In genomic region chr11:69643646-69644045, GRCh38 we compare ENCODE assay signal across 8 cellular contexts. TPM values are rescaled to one million over a fixed set of nuclear protein-coding genes. Genes with fewer than 3 reads are reported as not detected.
DNase-seq lines count a peak whose midpoint lies in the region; ATAC-seq and TF ChIP-seq lines count a peak whose summit lies in the region.

No MANE protein-coding gene starts in this region.

- H3K79me2 ChIP-seq in OCI-LY3 (ENCODE audit: low read length) (peaks cover 27% of the 10 kb centered on the region), osteoblast (ENCODE audit: insufficient read depth, low read length) (peaks cover 83% of the 10 kb centered on the region)

- peaks cover 20% of the 10 kb centered on the region for H3K4me1 Mint-ChIP-seq in CD8-positive, alpha-beta T cell (ENCODE audit: low read depth)
- H3K4me1 Mint-ChIP-seq in endothelial cell (ENCODE audit: unreplicated experiment), result peaks cover 14% of the 10 kb centered on the region

- H3K36me3 ChIP-seq in CD8-positive, alpha-beta T cell (ENCODE audit: insufficient read depth, low read length), result no peaks in the 10 kb centered on the region
- H3K36me3 ChIP-seq in OCI-LY3 (replicated peaks; ENCODE audit: low read depth, low read length) (peaks cover 44% of the 10 kb centered on the region), osteoblast (ENCODE audit: insufficient read depth, low read length) (peaks cover 56% of the 10 kb centered on the region)

- H3K27me3 Mint-ChIP-seq in CD8-positive, alpha-beta T cell (ENCODE audit: low read depth), result peaks cover 18% of the 10 kb centered on the region
- H3K27me3 Mint-ChIP-seq in endothelial cell (ENCODE audit: unreplicated experiment), result no peaks in the 10 kb centered on the region

- no peaks in the 10 kb centered on the region for H3K9me3 Mint-ChIP-seq in CD8-positive, alpha-beta T cell
- H3K9me3 Mint-ChIP-seq in endothelial cell (ENCODE audit: unreplicated experiment), result no peaks in the 10 kb centered on the region

- H3K9me3 ChIP-seq in CD8-positive, alpha-beta T cell (ENCODE audit: low read length), result no peaks in the 10 kb centered on the region
- H3K9me3 ChIP-seq in OCI-LY3 (ENCODE audit: insufficient read depth, low read length), result no peaks in the 10 kb centered on the region
- no peaks in the 10 kb centered on the region for H3K9me3 ChIP-seq in osteoblast (ENCODE audit: low read depth, low read length)

- TF ChIP-seq CTCF in CD8-positive, alpha-beta T cell (IDR thresholded peaks at IDR 0.05), result peak; percentile 24
- TF ChIP-seq CTCF in OCI-LY3 (IDR thresholded peaks at IDR 0.05; ENCODE audit: low read depth, low read length), result no peak
- peak; percentile 42 for TF ChIP-seq CTCF in endothelial cell (IDR thresholded peaks at IDR 0.05; ENCODE audit: unreplicated experiment)
- no peak for TF ChIP-seq CTCF in osteoblast (IDR thresholded peaks at IDR 0.05; ENCODE audit: extremely low read depth, low read depth, low read length)

- POLR2A ChIA-PET in CD8-positive, alpha-beta T cell (lab: Charles Lee), result no interaction called here

- H3K9ac ChIP-seq in OCI-LY3 (ENCODE audit: low read length), result no peak overlapping the region

- ATAC-seq in CD8-positive, alpha-beta T cell, result no peak
- ATAC-seq in HG02588 (IDR thresholded peaks at IDR 0.05; ENCODE audit: unreplicated experiment) (no peak), GM21360 (IDR thresholded peaks at IDR 0.05; ENCODE audit: unreplicated experiment) (no peak)

- H3K4me3 Mint-ChIP-seq in CD8-positive, alpha-beta T cell, result peak overlapping the region; percentile 72
- H3K4me3 Mint-ChIP-seq in endothelial cell (ENCODE audit: unreplicated experiment), result no peak overlapping the region

- peaks cover 24% of the 10 kb centered on the region for H3K4me1 ChIP-seq in CD8-positive, alpha-beta T cell (ENCODE audit: insufficient read depth, low read length)
- peaks cover 7% of the 10 kb centered on the region for H3K4me1 ChIP-seq in OCI-LY3 (ENCODE audit: low read length)
- peaks cover 37% of the 10 kb centered on the region for H3K4me1 ChIP-seq in osteoblast (ENCODE audit: insufficient read depth, low read length)

- H3K27me3 ChIP-seq in CD8-positive, alpha-beta T cell (ENCODE audit: insufficient read depth, low read length), result peaks cover 5% of the 10 kb centered on the region
- H3K27me3 ChIP-seq in OCI-LY3 (ENCODE audit: low read depth, low read length), result peaks cover 6% of the 10 kb centered on the region; the same call in 1 of the 2 replicates
- H3K27me3 ChIP-seq in osteoblast (ENCODE audit: insufficient read depth, low read length), result no peaks in the 10 kb centered on the region

- H4K20me1 ChIP-seq in OCI-LY3 (ENCODE audit: insufficient read depth, low read length) (peaks cover 11% of the 10 kb centered on the region), osteoblast (ENCODE audit: insufficient read depth, low read length) (peaks cover 58% of the 10 kb centered on the region)

- no peak overlapping the region for H3K27ac Mint-ChIP-seq in CD8-positive, alpha-beta T cell
- H3K27ac Mint-ChIP-seq in endothelial cell (ENCODE audit: unreplicated experiment), result no peak overlapping the region

- H2AFZ ChIP-seq in OCI-LY3 (ENCODE audit: low read depth, low read length) (no peak overlapping the region), osteoblast (ENCODE audit: low read length) (no peak overlapping the region)

- H3K27ac ChIP-seq in CD8-positive, alpha-beta T cell (ENCODE audit: low read depth, low read length), result no peak overlapping the region
- H3K27ac ChIP-seq in OCI-LY3 (ENCODE audit: low read length) (no peak overlapping the region), osteoblast (ENCODE audit: low read depth, low read length) (peak overlapping the region; percentile 64)

- DNase-seq in CD8-positive, alpha-beta T cell, result no peak
- DNase-seq in endothelial cell (ENCODE audit: low spot score), result no peak
- DNase-seq in osteoblast (ENCODE audit: insufficient read length, low spot score, missing footprints), result no peak
- no peak for DNase-seq in mucosa of gallbladder (ENCODE audit: low spot score)
- DNase-seq in NCI-H1092 (lab: John Stamatoyannopoulos, UW), result no peak

- H3K4me2 ChIP-seq in OCI-LY3 (ENCODE audit: low read length) (peak overlapping the region; percentile 75; the same call in 1 of the 2 replicates), osteoblast (ENCODE audit: insufficient read depth, low read length) (peak overlapping the region; percentile 78)

- no peak overlapping the region for H3K4me3 ChIP-seq in CD8-positive, alpha-beta T cell (ENCODE audit: low read depth, low read length)
- H3K4me3 ChIP-seq in OCI-LY3 (ENCODE audit: low read length) (peak overlapping the region; percentile 84; the same call in 1 of the 2 replicates), osteoblast (ENCODE audit: insufficient read depth, low read length) (peak overlapping the region; percentile 91)

- no peaks in the 10 kb centered on the region for H3K36me3 Mint-ChIP-seq in CD8-positive, alpha-beta T cell
- H3K36me3 Mint-ChIP-seq in endothelial cell (ENCODE audit: low read depth, unreplicated experiment), result no peaks in the 10 kb centered on the region

- intact Hi-C loops in CD8-positive, alpha-beta T cell (cut with DNase I, micrococcal nuclease), result loop anchor here (1.0 to 10.0 kb wide), 8 partner anchors 31 to 1059 kb away; partner anchors contain the start of genes LTO1 (in 2 of the 2), CPT1A (in 1 of the 2), IGHMBP2 (in 1 of the 2) and MRPL21 (in 1 of the 2)

- CTCF ChIA-PET in CD8-positive, alpha-beta T cell (lab: Charles Lee), result interaction anchor here (0.7 to 4.4 kb wide), 15 partner anchors 9 to 556 kb away, joined by 3 to 96 read pairs (median 4); partner anchors contain the start of gene MYEOV

RNA-seq across cellular contexts. Expression of gene CCND1, which starts 2.7 kb away (rescaled TPM):
- 1 to 10 TPM; 6.6 to 7.1 TPM for total RNA-seq in CD8-positive, alpha-beta T cell
- total RNA-seq in endothelial cell (ENCODE audit: unreplicated experiment) (55.6 TPM), osteoblast (187 and 237 TPM in 2 replicates), mucosa of gallbladder (181 TPM)

RNA-seq across cellular contexts. Expression of gene LTO1, which starts 31.5 kb away (rescaled TPM):
- total RNA-seq in CD8-positive, alpha-beta T cell, result 10 to 100 TPM; 28.3 to 29.1 TPM
- total RNA-seq in endothelial cell (ENCODE audit: unreplicated experiment) (23.3 TPM), osteoblast (21.8 and 24.6 TPM in 2 replicates), mucosa of gallbladder (24.5 TPM)

Comparison
In these comparisons a context has a peak if more than half of its experiments do, and no peak if none do; other contexts are left out.
1. CTCF ChIP-seq: peak in CD8-positive, alpha-beta T cell (single experiment) and endothelial cell (single experiment); none in OCI-LY3 (single experiment) and osteoblast (single experiment).